Comparison of ENCODE assay signal across 1 cellular context in the genomic region with DNA sequence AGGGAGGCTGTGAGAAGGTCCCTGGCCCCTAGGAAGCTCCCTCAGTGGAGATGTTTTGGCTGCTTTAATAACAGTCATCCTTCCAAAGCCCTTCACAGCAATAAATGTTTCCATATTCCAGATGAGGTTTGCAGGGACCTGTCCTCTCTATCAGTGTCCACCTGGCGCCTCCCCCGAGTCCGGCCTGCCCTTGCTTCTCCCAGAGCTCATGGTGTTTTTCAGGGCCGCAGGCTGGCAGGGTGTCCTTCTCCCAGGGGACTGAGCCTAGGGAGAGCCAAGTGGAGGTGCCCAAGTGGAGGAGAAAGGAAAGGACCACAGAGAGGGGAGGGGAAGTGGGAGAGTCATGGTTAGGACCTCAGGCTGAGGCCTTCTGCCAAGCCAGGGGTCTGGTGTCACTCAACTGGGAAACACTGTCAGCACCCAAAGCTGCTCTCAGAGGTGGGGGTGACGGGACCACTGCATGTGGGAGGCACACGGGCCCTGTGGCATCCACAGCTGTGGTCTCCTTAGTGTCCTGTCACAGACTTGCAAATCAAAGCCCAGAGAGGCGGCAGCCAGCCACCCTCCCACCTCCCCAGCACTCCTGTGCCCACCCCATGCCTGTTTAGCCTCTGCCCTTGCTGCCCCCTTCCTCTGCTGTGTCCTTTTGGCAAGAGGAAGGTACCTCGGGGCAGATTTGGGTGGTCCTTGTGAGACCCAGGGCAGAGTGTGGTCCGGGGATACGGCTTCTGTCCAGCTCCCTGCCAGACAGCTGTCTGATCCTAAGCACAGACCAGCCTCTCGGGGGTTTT.
TF ChIP-seq lines count a peak whose summit lies in the region.

No MANE protein-coding gene starts in this region.

TF ChIP-seq in HepG2, 621 proteins besides CTCF, POLR2A, EP300 and RAD21:
- TF ChIP-seq, protein P1, sequence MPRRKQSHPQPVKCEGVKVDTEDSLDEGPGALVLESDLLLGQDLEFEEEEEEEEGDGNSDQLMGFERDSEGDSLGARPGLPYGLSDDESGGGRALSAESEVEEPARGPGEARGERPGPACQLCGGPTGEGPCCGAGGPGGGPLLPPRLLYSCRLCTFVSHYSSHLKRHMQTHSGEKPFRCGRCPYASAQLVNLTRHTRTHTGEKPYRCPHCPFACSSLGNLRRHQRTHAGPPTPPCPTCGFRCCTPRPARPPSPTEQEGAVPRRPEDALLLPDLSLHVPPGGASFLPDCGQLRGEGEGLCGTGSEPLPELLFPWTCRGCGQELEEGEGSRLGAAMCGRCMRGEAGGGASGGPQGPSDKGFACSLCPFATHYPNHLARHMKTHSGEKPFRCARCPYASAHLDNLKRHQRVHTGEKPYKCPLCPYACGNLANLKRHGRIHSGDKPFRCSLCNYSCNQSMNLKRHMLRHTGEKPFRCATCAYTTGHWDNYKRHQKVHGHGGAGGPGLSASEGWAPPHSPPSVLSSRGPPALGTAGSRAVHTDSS (CRISPR knock-in tag; conservative IDR thresholded peaks at IDR 0.05) = no peak
- no peak for TF ChIP-seq MLLT10 (CRISPR knock-in tag; IDR thresholded peaks at IDR 0.05)
